In the genomic region with DNA sequence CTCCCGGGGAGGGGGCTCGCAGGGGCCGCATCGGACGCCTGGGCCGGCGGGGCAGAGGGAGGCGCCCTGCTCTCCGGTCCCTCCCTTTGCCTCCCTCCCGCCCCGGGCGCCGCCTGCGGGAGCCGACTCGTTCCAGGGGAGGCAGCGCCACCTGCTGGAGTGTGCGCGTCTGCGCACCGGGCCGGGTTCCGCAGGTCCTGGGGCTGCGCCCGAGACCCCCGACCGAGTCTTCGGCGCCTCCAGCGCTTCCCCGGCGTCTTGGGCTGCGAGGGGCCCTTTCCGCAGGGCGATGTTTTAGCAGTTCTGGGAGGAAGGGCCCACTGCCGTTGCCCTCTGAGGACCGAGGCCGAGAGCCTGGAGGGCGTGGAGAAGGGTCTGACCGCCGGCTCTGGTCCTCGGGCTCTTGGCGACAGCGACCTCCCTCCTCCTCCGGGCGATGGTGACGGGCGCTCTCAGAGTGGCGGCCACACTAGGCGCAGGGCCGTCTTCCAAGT, we compare ENCODE assay signal across 8 cellular contexts.
DNase-seq lines count a peak whose midpoint lies in the region; ATAC-seq and TF ChIP-seq lines count a peak whose summit lies in the region.

No MANE protein-coding gene starts in this region.

- H2AFZ ChIP-seq in GM23248 (peak overlapping the region; percentile 90), parathyroid adenoma (peak overlapping the region; percentile 71)

- no peak overlapping the region for H3K27ac Mint-ChIP-seq in CD4-positive, alpha-beta T cell
- H3K27ac Mint-ChIP-seq in activated naive CD8-positive, alpha-beta T cell treated with anti-CD3 and anti-CD28 coated beads for 36 hours, result no peak overlapping the region

- H3K27me3 Mint-ChIP-seq in CD4-positive, alpha-beta T cell, result peaks cover 25% of the 10 kb centered on the region
- H3K27me3 Mint-ChIP-seq in activated naive CD8-positive, alpha-beta T cell treated with anti-CD3 and anti-CD28 coated beads for 36 hours, result peaks cover 21% of the 10 kb centered on the region

- H3K4me3 ChIP-seq in GM23248 (peak overlapping the region; percentile 74), parathyroid adenoma (ENCODE audit: low read depth, low read length) (peak overlapping the region; percentile 66), tibial artery (peak overlapping the region; percentile 46 to 62)

- peaks cover 7% of the 10 kb centered on the region; the same call in 1 of the 2 replicates for H3K4me1 ChIP-seq in GM23248 (ENCODE audit: insufficient read depth)
- no peaks in the 10 kb centered on the region for H3K4me1 ChIP-seq in parathyroid adenoma
- peaks cover 3 to 13% (median 10%) of the 10 kb centered on the region in 4 donors for H3K4me1 ChIP-seq in tibial artery

- H3K36me3 Mint-ChIP-seq in CD4-positive, alpha-beta T cell (ENCODE audit: low read depth), result no peaks in the 10 kb centered on the region
- H3K36me3 Mint-ChIP-seq in activated naive CD8-positive, alpha-beta T cell treated with anti-CD3 and anti-CD28 coated beads for 36 hours, result no peaks in the 10 kb centered on the region

- 3 to 8% methylated on average over 33 to 41 of the region's 51 CpGs for WGBS in GM23248 (ENCODE audit: low coverage in 1 of 2, low lambda C conversion rate in 2 of 2, missing lambda C conversion rate in 2 of 2), 2 experiments

- H3K27ac ChIP-seq in CD4-positive, alpha-beta T cell (ENCODE audit: low read depth, low read length), result no peak overlapping the region
- no peak overlapping the region for H3K27ac ChIP-seq in GM23248
- no peak overlapping the region for H3K27ac ChIP-seq in parathyroid adenoma
- peak overlapping the region in 1 of 2 donors; percentile 46 for H3K27ac ChIP-seq in tibial artery

- DNase-seq in CD4-positive, alpha-beta T cell, result peak; percentile 73 to 90 (median 86)
- DNase-seq in GM23248 (peak; percentile 88), NCI-H128 (lab: John Stamatoyannopoulos, UW; ENCODE audit: unreplicated experiment) (peak; percentile 59), SW 1271 (lab: John Stamatoyannopoulos, UW) (peak; percentile 46 to 54), cardiac septum (ENCODE audit: low spot score) (peak; percentile 92), tibial artery (peak; percentile 67 to 85)
- DNase-seq in activated naive CD8-positive, alpha-beta T cell treated with anti-CD3 and anti-CD28 coated beads for 36 hours, result peak; percentile 90

- in situ Hi-C loops in GM23248 (cut with MboI), result no loop called here

- peaks cover 8% of the 10 kb centered on the region for H3K4me1 Mint-ChIP-seq in CD4-positive, alpha-beta T cell (ENCODE audit: low read depth)
- peaks cover 2% of the 10 kb centered on the region for H3K4me1 Mint-ChIP-seq in activated naive CD8-positive, alpha-beta T cell treated with anti-CD3 and anti-CD28 coated beads for 36 hours

- no peaks in the 10 kb centered on the region for H3K9me2 ChIP-seq in GM23248 (ENCODE audit: insufficient read depth)

- no peaks in the 10 kb centered on the region for H4K20me1 ChIP-seq in GM23248 (ENCODE audit: insufficient read depth)

- POLR2A ChIA-PET in CD4-positive, alpha-beta T cell (lab: Charles Lee), result interaction anchor here (1.3 kb wide), 1 partner anchor 106 kb away, joined by 3 read pairs; a partner anchor contains a TSS

- H3K9me3 ChIP-seq in CD4-positive, alpha-beta T cell (ENCODE audit: control insufficient read depth, low read length), result no peaks in the 10 kb centered on the region
- H3K9me3 ChIP-seq in GM23248 (ENCODE audit: low read depth) (no peaks in the 10 kb centered on the region), parathyroid adenoma (ENCODE audit: control insufficient read depth, low read length) (no peaks in the 10 kb centered on the region), tibial artery (no peaks in the 10 kb centered on the region)

- peak; percentile 99 for ATAC-seq in CD4-positive, alpha-beta T cell (ENCODE audit: poor library complexity)

- no peaks in the 10 kb centered on the region for H3K9me3 Mint-ChIP-seq in CD4-positive, alpha-beta T cell
- no peaks in the 10 kb centered on the region for H3K9me3 Mint-ChIP-seq in activated naive CD8-positive, alpha-beta T cell treated with anti-CD3 and anti-CD28 coated beads for 36 hours

- intact Hi-C loops in CD4-positive, alpha-beta T cell (cut with DNase I, micrococcal nuclease), result loop anchor here (1.0 to 2.0 kb wide), 5 partner anchors 151 to 378 kb away; a partner anchor contains a TSS
- intact Hi-C loops in cardiac septum (cut with DNase I) (loop anchor here (10.0 kb wide), 1 partner anchor 382 kb away; a partner anchor contains a TSS), tibial artery (cut with DNase I; ENCODE audit: low total_unique reads) (loop anchor here (2.0 to 10.0 kb wide), 2 partner anchors 162 to 372 kb away; no protein-coding TSS in a partner anchor)

- H3K27me3 ChIP-seq in CD4-positive, alpha-beta T cell (ENCODE audit: control insufficient read depth, insufficient read depth, low read length), result peaks cover 9% of the 10 kb centered on the region
- H3K27me3 ChIP-seq in GM23248 (replicated peaks; ENCODE audit: insufficient read depth) (no peaks in the 10 kb centered on the region), parathyroid adenoma (ENCODE audit: control insufficient read depth, insufficient read depth, low read length) (no peaks in the 10 kb centered on the region), tibial artery (peaks cover 0 to 12% of the 10 kb centered on the region in 2 donors)

- no peak overlapping the region for H3K4me3 Mint-ChIP-seq in CD4-positive, alpha-beta T cell
- H3K4me3 Mint-ChIP-seq in activated naive CD8-positive, alpha-beta T cell treated with anti-CD3 and anti-CD28 coated beads for 36 hours, result peak overlapping the region; percentile 33

- no peaks in the 10 kb centered on the region for H3K79me2 ChIP-seq in GM23248 (ENCODE audit: insufficient read depth)
- no peaks in the 10 kb centered on the region for H3K79me2 ChIP-seq in parathyroid adenoma

- peak overlapping the region; percentile 77 for H3K9ac ChIP-seq in GM23248
- H3K9ac ChIP-seq in parathyroid adenoma, result no peak overlapping the region

- H3K36me3 ChIP-seq in GM23248 (ENCODE audit: low read depth) (no peaks in the 10 kb centered on the region), parathyroid adenoma (ENCODE audit: control insufficient read depth, insufficient read depth, low read length) (no peaks in the 10 kb centered on the region), tibial artery (no peaks in the 10 kb centered on the region)

- peak; percentile 98 for TF ChIP-seq CTCF in CD4-positive, alpha-beta T cell (IDR thresholded peaks at IDR 0.05)
- TF ChIP-seq CTCF in parathyroid adenoma (IDR thresholded peaks at IDR 0.05) (peak; percentile 99), tibial artery (IDR thresholded peaks at IDR 0.05) (peak; percentile 98 to 99)

- 0 out of 2 replicates have a peak, but pooled peaks cover 4% of the 10 kb centered on the region for H3F3A ChIP-seq in GM23248 (ENCODE audit: insufficient read depth)

- H3K4me2 ChIP-seq in GM23248 (ENCODE audit: unreplicated experiment) (peak overlapping the region; percentile 82), parathyroid adenoma (ENCODE audit: low read length) (peak overlapping the region; percentile 99)

- CTCF ChIA-PET in CD4-positive, alpha-beta T cell (lab: Charles Lee), result interaction anchor here (1.3 kb wide), 1 partner anchor 161 kb away, joined by 3 read pairs; no protein-coding TSS in a partner anchor
